In the genomic region with DNA sequence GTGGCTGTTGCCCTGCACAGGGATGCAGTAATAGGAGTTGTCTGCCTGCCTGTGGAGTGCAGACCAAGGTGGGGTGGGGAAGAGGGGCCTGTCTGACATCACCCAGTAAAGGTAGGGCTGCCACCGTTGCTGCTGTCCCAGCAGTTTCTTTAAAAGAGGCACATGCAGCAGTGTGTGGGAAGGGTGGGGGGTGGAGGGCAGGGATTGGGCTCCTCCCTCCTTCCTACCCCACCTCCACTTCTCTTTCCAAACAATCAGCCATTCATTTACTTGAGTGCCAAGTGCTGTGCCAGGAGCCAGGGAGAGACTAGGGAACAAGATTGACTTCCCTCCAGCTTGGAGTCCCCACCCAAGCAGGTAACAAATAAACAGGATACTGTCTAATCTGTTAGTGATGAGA, we compare ENCODE assay signal across 15 cellular contexts.
DNase-seq lines count a peak whose midpoint lies in the region; ATAC-seq and TF ChIP-seq lines count a peak whose summit lies in the region.
"Had no signal": no experiment of that assay in that cellular context is flagged by ENCODE, and none has a peak within 500 bp of the region (broad histone marks: within the 10 kb centered on the region; RNA-seq: fewer than 3 reads in every experiment).

No MANE protein-coding gene starts in this region.

- no peaks in the 10 kb centered on the region for H3K27me3 Mint-ChIP-seq in Calu3 (ENCODE audit: unreplicated experiment)
- H3K27me3 Mint-ChIP-seq: activated CD4-positive, alpha-beta memory T cell treated with anti-CD3 and anti-CD28 coated beads for 36 hours; naive thymus-derived CD4-positive, alpha-beta T cell had no signal

- no peak overlapping the region for H3K27ac Mint-ChIP-seq in Calu3 (ENCODE audit: unreplicated experiment)
- H3K27ac Mint-ChIP-seq: activated CD4-positive, alpha-beta memory T cell treated with anti-CD3 and anti-CD28 coated beads for 36 hours had no signal

- DNase-seq in Calu3 (peak; percentile 29), RWPE1 (ENCODE audit: low spot score) (no peak), kidney tubule cell (ENCODE audit: low spot score) (peak; percentile 23), cerebellar nuclear complex (lab: John Stamatoyannopoulos, UW) (no peak), germinal center (ENCODE audit: low spot score) (no peak)
- no peak for DNase-seq in activated naive CD4-positive, alpha-beta T cell treated with anti-CD3 and anti-CD28 coated beads, Interleukin-2, amount 50 U/mL, for 16 hours
- DNase-seq: activated CD4-positive, alpha-beta memory T cell treated with anti-CD3 and anti-CD28 coated beads for 36 hours; effector memory CD4-positive, alpha-beta T cell; naive thymus-derived CD4-positive, alpha-beta T cell; NCI-H2227 treated with DMSO at 0.1 percent for 48 hours; stimulated activated CD4-positive, alpha-beta T cell treated with anti-CD3 and anti-CD28 coated beads, Interleukin-1b, Interleukin-23, amount 100 ng/mL, for 48 hours; stimulated activated naive CD8-positive, alpha-beta T cell treated with anti-CD3 and anti-CD28 coated beads, Interleukin-15, Interleukin-2, amounts not matched to agents 100 U/mL and 50 U/mL, for 24 hours had no signal

- H3K36me3 ChIP-seq in skeletal muscle tissue (ENCODE audit: control insufficient read depth in 3 of 3, insufficient read depth in 3 of 3, low read length in 3 of 3): peaks cover 0 to 3% (median 2%) of the 10 kb centered on the region in 3 donors

- H3K9ac ChIP-seq in skeletal muscle tissue (ENCODE audit: low read depth in 1 of 3, low read length in 3 of 3): peak overlapping the region in 1 of 3 donors; percentile 62

- H3K4me3 Mint-ChIP-seq in Calu3 (ENCODE audit: low read depth, unreplicated experiment): no peak overlapping the region
- H3K4me3 Mint-ChIP-seq: activated CD4-positive, alpha-beta memory T cell treated with anti-CD3 and anti-CD28 coated beads for 36 hours; naive thymus-derived CD4-positive, alpha-beta T cell had no signal

- peak overlapping the region in 1 of 3 donors; percentile 22 for H3K4me3 ChIP-seq in skeletal muscle tissue (ENCODE audit: low read length in 3 of 3)
- H3K4me3 ChIP-seq: SK-N-MC had no signal

- H3K27me3 ChIP-seq in skeletal muscle tissue (ENCODE audit: control insufficient read depth in 3 of 3, insufficient read depth in 3 of 3, low read length in 3 of 3): no peaks in the 10 kb centered on the region

- TF ChIP-seq CTCF in Calu3 (IDR thresholded peaks at IDR 0.05; ENCODE audit: unreplicated experiment) (no peak), RWPE1 (conservative IDR thresholded peaks at IDR 0.05; ENCODE audit: low read depth) (no peak)

- no TSS peak for BruUV-seq in Calu3 (replicated peaks; lab: Mats Ljungman, UMichigan)

- ATAC-seq in GM19035 (IDR thresholded peaks at IDR 0.05; ENCODE audit: unreplicated experiment): no peak
- ATAC-seq: naive thymus-derived CD4-positive, alpha-beta T cell; stimulated activated naive CD8-positive, alpha-beta T cell treated with anti-CD3 and anti-CD28 coated beads, Interleukin-15, Interleukin-2, amounts not matched to agents 100 U/mL and 50 U/mL, for 24 hours had no signal

- peaks cover 46% of the 10 kb centered on the region for H3K4me1 Mint-ChIP-seq in Calu3 (ENCODE audit: low read depth, unreplicated experiment)

- intact Hi-C loops in Calu3 (cut with micrococcal nuclease; ENCODE audit: unreplicated experiment): no loop called here

- POLR2A ChIA-PET in RWPE1 (lab: Yijun Ruan, JAX; ENCODE audit: low non-redundant PET): no interaction called here

- no peaks in the 10 kb centered on the region for H3K9me3 ChIP-seq in skeletal muscle tissue (ENCODE audit: control insufficient read depth in 3 of 3, low read length in 3 of 3)

- H3K36me3 Mint-ChIP-seq in Calu3 (ENCODE audit: insufficient read depth, unreplicated experiment): peaks cover 11% of the 10 kb centered on the region
- H3K36me3 Mint-ChIP-seq: activated CD4-positive, alpha-beta memory T cell treated with anti-CD3 and anti-CD28 coated beads for 36 hours had no signal

- no peaks in the 10 kb centered on the region for H3K9me3 Mint-ChIP-seq in Calu3 (ENCODE audit: low read depth, unreplicated experiment)
- H3K9me3 Mint-ChIP-seq: activated CD4-positive, alpha-beta memory T cell treated with anti-CD3 and anti-CD28 coated beads for 36 hours; naive thymus-derived CD4-positive, alpha-beta T cell had no signal

- peaks cover 71 to 76% (median 73%) of the 10 kb centered on the region in 3 donors for H3K4me1 ChIP-seq in skeletal muscle tissue (ENCODE audit: control insufficient read depth in 3 of 3, insufficient read depth in 3 of 3, low read length in 3 of 3)

- peak overlapping the region; percentile 22 for H3K27ac ChIP-seq in RWPE1
- peak overlapping the region; percentile 8 for H3K27ac ChIP-seq in skeletal muscle tissue (ENCODE audit: low read depth, low read length)
- H3K27ac ChIP-seq: SK-N-MC had no signal

- CTCF ChIA-PET in Calu3 (lab: Charles Lee): interaction anchor here (1.0 kb wide), 2 partner anchors 9 to 214 kb away, joined by 3 to 7 read pairs; no protein-coding TSS in a partner anchor
- CTCF ChIA-PET in RWPE1 (lab: Yijun Ruan, JAX): no interaction called here

Comparison
In these comparisons a context has a peak if more than half of its experiments do, and no peak if none do; other contexts are left out.
1. DNase-seq: peak in Calu3 (single experiment) and kidney tubule cell (single experiment); none in RWPE1 (single experiment), cerebellar nuclear complex (0 of 2), germinal center (single experiment) and activated naive CD4-positive, alpha-beta T cell treated with anti-CD3 and anti-CD28 coated beads, Interleukin-2, amount 50 U/mL, for 16 hours (single experiment).